22 cellular contexts compared by ENCODE assay signal in the genomic region with DNA sequence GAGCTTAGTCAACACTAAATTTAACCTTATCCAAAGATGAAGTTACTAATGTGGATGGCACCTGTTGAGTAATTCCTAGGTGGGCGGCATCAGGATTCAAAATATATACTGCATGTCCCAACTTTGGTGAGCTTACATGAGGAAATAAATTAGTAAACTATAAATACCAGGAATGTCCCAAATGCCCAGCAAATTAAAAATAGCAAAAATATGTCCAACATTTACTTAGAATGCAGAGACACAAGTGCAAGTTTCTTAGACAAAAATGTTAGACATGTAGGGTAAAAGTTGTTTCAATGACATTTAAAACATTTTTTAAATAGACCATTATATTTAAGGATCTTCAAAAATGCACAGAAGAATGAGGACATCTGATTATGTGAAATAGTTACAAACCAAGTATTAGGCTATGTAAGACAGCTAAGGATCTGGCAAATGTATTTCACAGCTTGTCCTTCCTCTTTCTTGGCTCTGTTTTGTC.
DNase-seq lines count a peak whose midpoint lies in the region; ATAC-seq and TF ChIP-seq lines count a peak whose summit lies in the region.
"Had no signal": no experiment of that assay in that cellular context is flagged by ENCODE, and none has a peak within 500 bp of the region (broad histone marks: within the 10 kb centered on the region; RNA-seq: fewer than 3 reads in every experiment).

No MANE protein-coding gene starts in this region.

- DNase-seq in EL (peak; percentile 33), fibroblast of lung (ENCODE audit: low read depth in 2 of 2) (peak; percentile 36 to 62), renal cortical epithelial cell (ENCODE audit: low read depth) (peak; percentile 51), NCI-H1930 (lab: John Stamatoyannopoulos, UW) (no peak), NCI-H1436 (lab: John Stamatoyannopoulos, UW) (no peak)
- no peak for DNase-seq in activated effector memory CD4-positive, alpha-beta T cell treated with anti-CD3 and anti-CD28 coated beads, Interleukin-2, amount 50 U/mL, for 16 hours
- DNase-seq: activated CD4-positive, alpha-beta T cell treated with anti-CD3 and anti-CD28 coated beads, Interleukin-2, amount 50 U/mL, for 1 hour; activated naive CD4-positive, alpha-beta T cell treated with Interleukin-2 at 50 U/mL for 16 hours; body of pancreas; DMS 273 treated with DMSO at 0.1 percent for 48 hours; heart left ventricle; naive thymus-derived CD8-positive, alpha-beta T cell; NCI-H1694 treated with DMSO at 0.1 percent for 48 hours; NCI-H446; NK-92 treated with Interleukin-12 subunit alpha and Interleukin-12 subunit beta, amount 100 ng/mL, for 24 hours; posterior cingulate gyrus; stimulated activated CD4-positive, alpha-beta T cell treated with anti-CD3 and anti-CD28 coated beads, Interleukin-4, amount 100 ng/mL, for 4 hours; substantia nigra had no signal

- H4K20me1 ChIP-seq in fibroblast of lung (ENCODE audit: control insufficient read depth, extremely low read depth, insufficient read depth, low read length) = no peaks in the 10 kb centered on the region

- H3K4me2 ChIP-seq in fibroblast of lung (ENCODE audit: extremely low read depth, insufficient read depth, low read length) = peak overlapping the region; percentile 75
- H3K4me2 ChIP-seq: GM23338 had no signal

- H3K4me1 ChIP-seq in fibroblast of lung (ENCODE audit: control insufficient read depth, extremely low read depth, insufficient read depth, low read length) = peaks cover 6% of the 10 kb centered on the region
- H3K4me1 ChIP-seq: body of pancreas had no signal

- H3K9ac ChIP-seq in fibroblast of lung (ENCODE audit: insufficient read depth, low read length) = no peak overlapping the region

- peak overlapping the region; percentile 4 to 45 (median 26) for H3K4me3 ChIP-seq in fibroblast of lung (replicated peaks in 1 of 4; ENCODE audit: control extremely low read depth in 1 of 4, insufficient read depth in 1 of 4, low read depth in 3 of 4, low read length in 4 of 4)
- H3K4me3 ChIP-seq: body of pancreas, GM23338, heart left ventricle, skin epidermis had no signal

- no peak for TF ChIP-seq CTCF in fibroblast of lung (conservative IDR thresholded peaks at IDR 0.05 in 1 of 2, IDR thresholded peaks at IDR 0.05 in 1 of 2; ENCODE audit: low read depth in 1 of 2, low read length in 2 of 2)

- H3K27me3 ChIP-seq in fibroblast of lung (ENCODE audit: control insufficient read depth, insufficient read depth, low read length) = no peaks in the 10 kb centered on the region
- H3K27me3 ChIP-seq: body of pancreas, heart left ventricle had no signal

- H3K79me2 ChIP-seq in fibroblast of lung (ENCODE audit: control insufficient read depth, insufficient read depth, low read length) = peaks cover 61% of the 10 kb centered on the region

- peak overlapping the region; percentile 57 for H3K27ac ChIP-seq in fibroblast of lung (ENCODE audit: insufficient read depth, low read length)
- H3K27ac ChIP-seq: body of pancreas, C4-2B had no signal

- ATAC-seq in SK-N-SH treated with all-trans-retinoic acid at 6 μM for 48 hours = peak; percentile 82
- ATAC-seq: body of pancreas; GM23338; heart left ventricle; naive thymus-derived CD8-positive, alpha-beta T cell had no signal

- H3K9me3 ChIP-seq in fibroblast of lung (ENCODE audit: control insufficient read depth, insufficient read depth, low read depth, low read length) = no peaks in the 10 kb centered on the region
- H3K9me3 ChIP-seq: body of pancreas had no signal

- H2AFZ ChIP-seq in fibroblast of lung (ENCODE audit: low read length) = no peak overlapping the region
- H2AFZ ChIP-seq: GM23338 had no signal

- no peaks in the 10 kb centered on the region for H3K36me3 ChIP-seq in fibroblast of lung (ENCODE audit: control insufficient read depth, insufficient read depth, low read length)
- H3K36me3 ChIP-seq: heart left ventricle had no signal

TF ChIP-seq in SK-N-SH treated with all-trans-retinoic acid at 6 μM for 48 hours, 23 proteins besides CTCF, POLR2A, EP300 and RAD21 (continues in another document):
- TF ChIP-seq, protein P1, sequence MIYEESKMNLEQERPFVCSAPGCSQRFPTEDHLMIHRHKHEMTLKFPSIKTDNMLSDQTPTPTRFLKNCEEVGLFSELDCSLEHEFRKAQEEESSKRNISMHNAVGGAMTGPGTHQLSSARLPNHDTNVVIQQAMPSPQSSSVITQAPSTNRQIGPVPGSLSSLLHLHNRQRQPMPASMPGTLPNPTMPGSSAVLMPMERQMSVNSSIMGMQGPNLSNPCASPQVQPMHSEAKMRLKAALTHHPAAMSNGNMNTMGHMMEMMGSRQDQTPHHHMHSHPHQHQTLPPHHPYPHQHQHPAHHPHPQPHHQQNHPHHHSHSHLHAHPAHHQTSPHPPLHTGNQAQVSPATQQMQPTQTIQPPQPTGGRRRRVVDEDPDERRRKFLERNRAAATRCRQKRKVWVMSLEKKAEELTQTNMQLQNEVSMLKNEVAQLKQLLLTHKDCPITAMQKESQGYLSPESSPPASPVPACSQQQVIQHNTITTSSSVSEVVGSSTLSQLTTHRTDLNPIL (CRISPR knock-in tag; IDR thresholded peaks at IDR 0.05; ENCODE audit: low read depth) = no peak
- TF ChIP-seq TOX (CRISPR knock-in tag; IDR thresholded peaks at IDR 0.05; ENCODE audit: borderline replicate concordance) (no peak), GLIS3 (CRISPR knock-in tag; IDR thresholded peaks at IDR 0.05) (no peak), ARNTL (CRISPR knock-in tag; IDR thresholded peaks at IDR 0.05; ENCODE audit: borderline replicate concordance, low read depth) (no peak), RARB (CRISPR knock-in tag; IDR thresholded peaks at IDR 0.05) (no peak), TCF4 (CRISPR knock-in tag; IDR thresholded peaks at IDR 0.05; ENCODE audit: borderline replicate concordance) (no peak), ZNF70 (CRISPR knock-in tag; IDR thresholded peaks at IDR 0.05) (no peak), ZFP30 (CRISPR knock-in tag; IDR thresholded peaks at IDR 0.05) (no peak), ZFP3 (CRISPR knock-in tag; IDR thresholded peaks at IDR 0.05) (no peak), ZNF8 (CRISPR knock-in tag; IDR thresholded peaks at IDR 0.05) (no peak), ZNF565 (CRISPR knock-in tag; conservative IDR thresholded peaks at IDR 0.05; ENCODE audit: low read depth) (no peak), CSDC2 (CRISPR knock-in tag; IDR thresholded peaks at IDR 0.05) (no peak), SNAI2 (CRISPR knock-in tag; IDR thresholded peaks at IDR 0.05) (no peak), ESRRG (CRISPR knock-in tag; IDR thresholded peaks at IDR 0.05) (no peak)
- TF ChIP-seq, protein P2, sequence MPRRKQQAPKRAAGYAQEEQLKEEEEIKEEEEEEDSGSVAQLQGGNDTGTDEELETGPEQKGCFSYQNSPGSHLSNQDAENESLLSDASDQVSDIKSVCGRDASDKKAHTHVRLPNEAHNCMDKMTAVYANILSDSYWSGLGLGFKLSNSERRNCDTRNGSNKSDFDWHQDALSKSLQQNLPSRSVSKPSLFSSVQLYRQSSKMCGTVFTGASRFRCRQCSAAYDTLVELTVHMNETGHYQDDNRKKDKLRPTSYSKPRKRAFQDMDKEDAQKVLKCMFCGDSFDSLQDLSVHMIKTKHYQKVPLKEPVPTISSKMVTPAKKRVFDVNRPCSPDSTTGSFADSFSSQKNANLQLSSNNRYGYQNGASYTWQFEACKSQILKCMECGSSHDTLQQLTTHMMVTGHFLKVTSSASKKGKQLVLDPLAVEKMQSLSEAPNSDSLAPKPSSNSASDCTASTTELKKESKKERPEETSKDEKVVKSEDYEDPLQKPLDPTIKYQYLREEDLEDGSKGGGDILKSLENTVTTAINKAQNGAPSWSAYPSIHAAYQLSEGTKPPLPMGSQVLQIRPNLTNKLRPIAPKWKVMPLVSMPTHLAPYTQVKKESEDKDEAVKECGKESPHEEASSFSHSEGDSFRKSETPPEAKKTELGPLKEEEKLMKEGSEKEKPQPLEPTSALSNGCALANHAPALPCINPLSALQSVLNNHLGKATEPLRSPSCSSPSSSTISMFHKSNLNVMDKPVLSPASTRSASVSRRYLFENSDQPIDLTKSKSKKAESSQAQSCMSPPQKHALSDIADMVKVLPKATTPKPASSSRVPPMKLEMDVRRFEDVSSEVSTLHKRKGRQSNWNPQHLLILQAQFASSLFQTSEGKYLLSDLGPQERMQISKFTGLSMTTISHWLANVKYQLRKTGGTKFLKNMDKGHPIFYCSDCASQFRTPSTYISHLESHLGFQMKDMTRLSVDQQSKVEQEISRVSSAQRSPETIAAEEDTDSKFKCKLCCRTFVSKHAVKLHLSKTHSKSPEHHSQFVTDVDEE (CRISPR knock-in tag; IDR thresholded peaks at IDR 0.05) = no peak
- TF ChIP-seq, protein P3, sequence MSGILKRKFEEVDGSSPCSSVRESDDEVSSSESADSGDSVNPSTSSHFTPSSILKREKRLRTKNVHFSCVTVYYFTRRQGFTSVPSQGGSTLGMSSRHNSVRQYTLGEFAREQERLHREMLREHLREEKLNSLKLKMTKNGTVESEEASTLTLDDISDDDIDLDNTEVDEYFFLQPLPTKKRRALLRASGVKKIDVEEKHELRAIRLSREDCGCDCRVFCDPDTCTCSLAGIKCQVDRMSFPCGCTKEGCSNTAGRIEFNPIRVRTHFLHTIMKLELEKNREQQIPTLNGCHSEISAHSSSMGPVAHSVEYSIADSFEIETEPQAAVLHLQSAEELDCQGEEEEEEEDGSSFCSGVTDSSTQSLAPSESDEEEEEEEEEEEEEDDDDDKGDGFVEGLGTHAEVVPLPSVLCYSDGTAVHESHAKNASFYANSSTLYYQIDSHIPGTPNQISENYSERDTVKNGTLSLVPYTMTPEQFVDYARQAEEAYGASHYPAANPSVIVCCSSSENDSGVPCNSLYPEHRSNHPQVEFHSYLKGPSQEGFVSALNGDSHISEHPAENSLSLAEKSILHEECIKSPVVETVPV (CRISPR knock-in tag; IDR thresholded peaks at IDR 0.05) = no peak
- TF ChIP-seq, protein P4, sequence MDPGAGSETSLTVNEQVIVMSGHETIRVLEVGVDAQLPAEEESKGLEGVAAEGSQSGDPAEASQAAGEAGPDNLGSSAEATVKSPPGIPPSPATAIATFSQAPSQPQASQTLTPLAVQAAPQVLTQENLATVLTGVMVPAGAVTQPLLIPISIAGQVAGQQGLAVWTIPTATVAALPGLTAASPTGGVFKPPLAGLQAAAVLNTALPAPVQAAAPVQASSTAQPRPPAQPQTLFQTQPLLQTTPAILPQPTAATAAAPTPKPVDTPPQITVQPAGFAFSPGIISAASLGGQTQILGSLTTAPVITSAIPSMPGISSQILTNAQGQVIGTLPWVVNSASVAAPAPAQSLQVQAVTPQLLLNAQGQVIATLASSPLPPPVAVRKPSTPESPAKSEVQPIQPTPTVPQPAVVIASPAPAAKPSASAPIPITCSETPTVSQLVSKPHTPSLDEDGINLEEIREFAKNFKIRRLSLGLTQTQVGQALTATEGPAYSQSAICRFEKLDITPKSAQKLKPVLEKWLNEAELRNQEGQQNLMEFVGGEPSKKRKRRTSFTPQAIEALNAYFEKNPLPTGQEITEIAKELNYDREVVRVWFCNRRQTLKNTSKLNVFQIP (CRISPR knock-in tag; IDR thresholded peaks at IDR 0.05; ENCODE audit: borderline replicate concordance, low read depth) = no peak

Comparison
In these comparisons a context has a peak if more than half of its experiments do, and no peak if none do; other contexts are left out.
1. DNase-seq: peak in EL (single experiment), fibroblast of lung (2 of 2) and renal cortical epithelial cell (single experiment); none in NCI-H1930 (0 of 2), activated effector memory CD4-positive, alpha-beta T cell treated with anti-CD3 and anti-CD28 coated beads, Interleukin-2, amount 50 U/mL, for 16 hours (single experiment) and NCI-H1436 (single experiment).